ENCODE assay signal across 13 cellular contexts in the genomic region with DNA sequence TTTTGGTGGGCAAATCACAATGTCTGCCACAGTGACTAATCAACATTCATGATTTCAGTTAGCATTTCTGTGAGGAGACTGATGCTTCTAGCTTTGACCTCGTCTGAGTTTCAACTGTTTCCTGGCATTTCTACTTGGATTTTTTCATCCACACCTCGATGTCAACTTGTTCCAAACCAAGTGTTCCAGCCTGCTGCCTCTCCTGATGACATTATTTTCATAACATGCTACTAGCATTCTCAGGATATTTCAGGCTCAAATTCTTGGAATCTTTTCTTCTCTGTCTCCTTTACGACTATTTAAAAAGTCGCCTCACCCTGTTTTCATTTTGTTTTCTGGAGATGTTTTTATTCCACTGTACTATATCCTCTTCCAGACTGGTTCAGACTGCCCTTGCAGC.
"Had no signal": no experiment of that assay in that cellular context is flagged by ENCODE, and none has a peak within 500 bp of the region (broad histone marks: within the 10 kb centered on the region; RNA-seq: fewer than 3 reads in every experiment).

No MANE protein-coding gene starts in this region.

- ATAC-seq: left ventricle myocardium superior; naive thymus-derived CD8-positive, alpha-beta T cell; stimulated activated naive B cell treated with anti-CD40 and anti-IgM and Interleukin-4, amounts not matched to agents 10 μg/mL and 1 μg/mL and 100 μg/mL, for 72 hours had no signal

- DNase-seq: activated CD4-positive, CD25-positive, alpha-beta regulatory T cell; activated naive CD4-positive, alpha-beta T cell; aorta; cortex of kidney; immature natural killer cell; left ventricle myocardium superior; naive thymus-derived CD8-positive, alpha-beta T cell; stimulated activated naive B cell treated with anti-CD40 and anti-IgM and Interleukin-4, amounts not matched to agents 10 μg/mL and 1 μg/mL and 100 μg/mL, for 72 hours; T1000 had no signal

- H3K9me3 ChIP-seq: neutrophil had no signal

- H2AFZ ChIP-seq: parathyroid adenoma had no signal

- H3K9ac ChIP-seq: parathyroid adenoma had no signal

- H3K9me3 Mint-ChIP-seq: immature natural killer cell; naive thymus-derived CD8-positive, alpha-beta T cell; stimulated activated naive B cell treated with anti-CD40 and anti-IgM and Interleukin-4, amounts not matched to agents 10 μg/mL and 1 μg/mL and 100 μg/mL, for 72 hours; type B pancreatic cell had no signal

- H3K27me3 ChIP-seq: neutrophil had no signal

- H3K4me1 ChIP-seq: breast epithelium, parathyroid adenoma had no signal

- H3K27ac ChIP-seq: breast epithelium, neutrophil, parathyroid adenoma had no signal

- H3K4me3 ChIP-seq: breast epithelium had no signal

- H3K36me3 ChIP-seq: breast epithelium, neutrophil had no signal

- H3K79me2 ChIP-seq: parathyroid adenoma had no signal

- H3K27ac Mint-ChIP-seq: immature natural killer cell; naive thymus-derived CD8-positive, alpha-beta T cell; stimulated activated naive B cell treated with anti-CD40 and anti-IgM and Interleukin-4, amounts not matched to agents 10 μg/mL and 1 μg/mL and 100 μg/mL, for 72 hours; type B pancreatic cell had no signal

- H3K36me3 Mint-ChIP-seq: immature natural killer cell; naive thymus-derived CD8-positive, alpha-beta T cell; stimulated activated naive B cell treated with anti-CD40 and anti-IgM and Interleukin-4, amounts not matched to agents 10 μg/mL and 1 μg/mL and 100 μg/mL, for 72 hours; type B pancreatic cell had no signal

- H3K4me3 Mint-ChIP-seq: immature natural killer cell; naive thymus-derived CD8-positive, alpha-beta T cell; stimulated activated naive B cell treated with anti-CD40 and anti-IgM and Interleukin-4, amounts not matched to agents 10 μg/mL and 1 μg/mL and 100 μg/mL, for 72 hours; type B pancreatic cell had no signal

- H3K27me3 Mint-ChIP-seq: naive thymus-derived CD8-positive, alpha-beta T cell had no signal
